In the genomic region with DNA sequence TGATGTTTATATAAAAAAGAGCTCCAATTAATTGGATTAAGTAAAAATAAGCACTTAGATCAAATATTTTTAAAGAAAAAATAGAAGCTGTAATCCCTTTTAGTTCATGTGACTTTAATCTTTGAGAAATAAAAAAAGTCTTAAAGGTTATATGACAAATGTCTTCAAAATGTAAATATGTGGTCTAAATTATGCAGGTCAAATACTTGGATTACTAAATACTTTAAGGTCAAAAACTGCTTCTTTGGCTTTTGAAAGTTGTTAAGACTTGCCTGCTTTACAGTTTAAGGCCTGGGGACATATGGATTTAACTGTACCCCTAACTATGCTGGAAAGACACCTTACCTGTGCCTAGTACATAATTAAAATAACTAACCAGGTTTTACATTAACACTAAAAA, we compare ENCODE assay signal across 1 cellular context.
TF ChIP-seq lines count a peak whose summit lies in the region.

No MANE protein-coding gene starts in this region.

TF ChIP-seq in IMR-90, 13 proteins besides CTCF, POLR2A, EP300 and RAD21 (continued from another document):
- TF ChIP-seq, protein P1, sequence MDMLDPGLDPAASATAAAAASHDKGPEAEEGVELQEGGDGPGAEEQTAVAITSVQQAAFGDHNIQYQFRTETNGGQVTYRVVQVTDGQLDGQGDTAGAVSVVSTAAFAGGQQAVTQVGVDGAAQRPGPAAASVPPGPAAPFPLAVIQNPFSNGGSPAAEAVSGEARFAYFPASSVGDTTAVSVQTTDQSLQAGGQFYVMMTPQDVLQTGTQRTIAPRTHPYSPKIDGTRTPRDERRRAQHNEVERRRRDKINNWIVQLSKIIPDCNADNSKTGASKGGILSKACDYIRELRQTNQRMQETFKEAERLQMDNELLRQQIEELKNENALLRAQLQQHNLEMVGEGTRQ (IDR thresholded peaks at IDR 0.05; ENCODE audit: low read depth, low read length) = no peak
- TF ChIP-seq BHLHE40 (IDR thresholded peaks at IDR 0.05; ENCODE audit: low read depth, low read length) = no peak
- TF ChIP-seq CEBPB (IDR thresholded peaks at IDR 0.05; ENCODE audit: low read depth, low read length) = no peak
- no peak for TF ChIP-seq MAZ (IDR thresholded peaks at IDR 0.05; ENCODE audit: borderline replicate concordance, low read depth, low read length)
- TF ChIP-seq RFX5 (IDR thresholded peaks at IDR 0.05; ENCODE audit: low read depth, low read length) = no peak
- TF ChIP-seq FOS (IDR thresholded peaks at IDR 0.05; ENCODE audit: low read depth, low read length) = no peak
- no peak for TF ChIP-seq MXI1 (IDR thresholded peaks at IDR 0.05; ENCODE audit: borderline replicate concordance, low read depth, low read length)
- TF ChIP-seq SMC3 (IDR thresholded peaks at IDR 0.05; ENCODE audit: low read depth, low read length) = no peak
